In genomic region chr10:99791831-99792230, GRCh38 we compare ENCODE assay signal across 3 cellular contexts.
A peak's percentile ranks its signal among the peaks of the same experiment; 100 is the strongest.
TF ChIP-seq lines count a peak whose summit lies in the region.

No MANE protein-coding gene starts in this region.

TF ChIP-seq in A549, 52 proteins besides CTCF, POLR2A, EP300 and RAD21:
- peak; percentile 56 for TF ChIP-seq MAFK (IDR thresholded peaks at IDR 0.05; ENCODE audit: partially characterized antibody)
- no peak for TF ChIP-seq HEYL (CRISPR knock-in tag; IDR thresholded peaks at IDR 0.05)

TF ChIP-seq in IMR-90, 13 proteins besides CTCF, POLR2A, EP300 and RAD21:
- TF ChIP-seq BHLHE40 (IDR thresholded peaks at IDR 0.05; ENCODE audit: low read depth, low read length) (no peak), CHD1 (IDR thresholded peaks at IDR 0.05; ENCODE audit: low read depth, low read length) (no peak), MAFK (IDR thresholded peaks at IDR 0.05; ENCODE audit: low read depth, low read length) (peak; percentile 39; the same call in 1 of the 2 replicates), NFE2L2 (IDR thresholded peaks at IDR 0.05; ENCODE audit: low read depth, low read length) (no peak), RFX5 (IDR thresholded peaks at IDR 0.05; ENCODE audit: low read depth, low read length) (no peak), RCOR1 (IDR thresholded peaks at IDR 0.05; ENCODE audit: insufficient replicate concordance, low read length) (no peak)
- TF ChIP-seq, protein P1, sequence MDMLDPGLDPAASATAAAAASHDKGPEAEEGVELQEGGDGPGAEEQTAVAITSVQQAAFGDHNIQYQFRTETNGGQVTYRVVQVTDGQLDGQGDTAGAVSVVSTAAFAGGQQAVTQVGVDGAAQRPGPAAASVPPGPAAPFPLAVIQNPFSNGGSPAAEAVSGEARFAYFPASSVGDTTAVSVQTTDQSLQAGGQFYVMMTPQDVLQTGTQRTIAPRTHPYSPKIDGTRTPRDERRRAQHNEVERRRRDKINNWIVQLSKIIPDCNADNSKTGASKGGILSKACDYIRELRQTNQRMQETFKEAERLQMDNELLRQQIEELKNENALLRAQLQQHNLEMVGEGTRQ (IDR thresholded peaks at IDR 0.05; ENCODE audit: low read depth, low read length) = no peak

TF ChIP-seq in K562, 482 proteins besides CTCF, POLR2A, EP300 and RAD21:
- TF ChIP-seq ESRRB (CRISPR knock-in tag; IDR thresholded peaks at IDR 0.05; ENCODE audit: borderline replicate concordance) (no peak), FOXA3 (CRISPR knock-in tag; conservative IDR thresholded peaks at IDR 0.05 in 1 of 2, IDR thresholded peaks at IDR 0.05 in 1 of 2) (no peak), ZNF316 (IDR thresholded peaks at IDR 0.05) (0 out of 2 replicates have a peak, but pooled peaks have one; percentile 21), HDAC3 (IDR thresholded peaks at IDR 0.05; ENCODE audit: borderline replicate concordance, partially characterized antibody) (no peak), SRSF7 (optimal IDR thresholded peaks at IDR 0.05; ENCODE audit: low read depth, low read length) (no peak), E4F1 (CRISPR knock-in tag; IDR thresholded peaks at IDR 0.05; ENCODE audit: borderline replicate concordance) (no peak)
